In genomic region chr12:52245962-52246577, GRCh38 we compare ENCODE assay signal across 1 cellular context.
TF ChIP-seq lines count a peak whose summit lies in the region.

No MANE protein-coding gene starts in this region.

TF ChIP-seq in GM12878, 131 proteins besides CTCF, POLR2A, EP300 and RAD21:
- TF ChIP-seq JUND (IDR thresholded peaks at IDR 0.05; ENCODE audit: low read depth, low read length) (no peak), EGR1 (IDR thresholded peaks at IDR 0.05; ENCODE audit: borderline replicate concordance in 1 of 2, low read depth in 2 of 2, low read length in 2 of 2) (no peak), KLF5 (IDR thresholded peaks at IDR 0.05; ENCODE audit: partially characterized antibody) (no peak), ETV6 (conservative IDR thresholded peaks at IDR 0.05 in 1 of 2, IDR thresholded peaks at IDR 0.05 in 1 of 2; ENCODE audit: borderline replicate concordance in 1 of 2, low read depth in 1 of 2) (no peak), SUZ12 (IDR thresholded peaks at IDR 0.05; ENCODE audit: unreplicated experiment) (no peak), RELA (IDR thresholded peaks at IDR 0.05; ENCODE audit: borderline replicate concordance, partially characterized antibody) (no peak), NRF1 (conservative IDR thresholded peaks at IDR 0.05; ENCODE audit: low read depth, low read length) (no peak), REST (IDR thresholded peaks at IDR 0.05; ENCODE audit: low read depth, low read length) (no peak), CBX3 (IDR thresholded peaks at IDR 0.05; ENCODE audit: borderline replicate concordance, low read depth) (no peak), MAX (IDR thresholded peaks at IDR 0.05; ENCODE audit: low read depth, low read length) (no peak)
